In the genomic region with DNA sequence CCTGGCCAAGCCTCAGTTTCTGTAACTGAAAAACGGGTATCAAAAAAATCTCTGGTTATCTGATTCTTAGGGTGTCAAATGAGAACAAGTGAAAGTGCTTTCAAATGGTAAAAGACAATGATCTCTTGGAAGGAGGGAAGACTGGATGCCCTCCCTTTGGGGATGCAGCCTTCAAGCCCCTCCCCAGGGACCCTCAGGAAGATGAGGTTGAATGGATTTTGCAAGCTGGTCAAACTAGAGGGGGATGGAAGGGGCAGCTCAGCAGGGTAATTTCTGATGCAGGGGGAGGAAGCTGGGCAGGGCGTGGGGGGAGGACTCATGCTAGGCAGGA, we compare ENCODE assay signal across 11 cellular contexts. TPM values are rescaled to one million over a fixed set of nuclear protein-coding genes. Genes with fewer than 3 reads are reported as not detected.
DNase-seq lines count a peak whose midpoint lies in the region; ATAC-seq and TF ChIP-seq lines count a peak whose summit lies in the region.
"Had no signal": no experiment of that assay in that cellular context is flagged by ENCODE, and none has a peak within 500 bp of the region (broad histone marks: within the 10 kb centered on the region; RNA-seq: fewer than 3 reads in every experiment).

No MANE protein-coding gene starts in this region.

- H3K79me2 ChIP-seq in SK-N-SH (ENCODE audit: insufficient read depth), result peaks cover 93% of the 10 kb centered on the region

- intact Hi-C loops in lower lobe of right lung (cut with DNase I) (no loop called here), tibial artery (cut with DNase I; ENCODE audit: low total_unique reads) (no loop called here)

- H3K36me3 ChIP-seq in SK-N-SH (replicated peaks in 1 of 2; ENCODE audit: control insufficient read depth in 1 of 2, insufficient read depth in 2 of 2, low read length in 1 of 2), result peaks cover 0 to under 1% of the 10 kb centered on the region in 2 experiments
- H3K36me3 ChIP-seq in lower lobe of right lung, result no peaks in the 10 kb centered on the region
- no peaks in the 10 kb centered on the region for H3K36me3 ChIP-seq in tibial artery

- H3K4me3 ChIP-seq in SK-N-SH (ENCODE audit: low read depth in 2 of 2, low read length in 1 of 2) (peak overlapping the region in 1 of 2 experiments; percentile 14; a peak in 1 of 4 replicates), lower lobe of right lung (peak overlapping the region; percentile 35), tibial artery (no peak overlapping the region)

- H3K4me2 ChIP-seq in SK-N-SH, result peak overlapping the region; percentile 73

- peak overlapping the region; percentile 45; the same call in 1 of the 2 replicates for H3K9ac ChIP-seq in SK-N-SH

- peak overlapping the region; percentile 51 to 74; a peak in 3 of 4 replicates for H3K27ac ChIP-seq in SK-N-SH (ENCODE audit: low read depth in 2 of 2, low read length in 1 of 2)
- peak overlapping the region; percentile 69 for H3K27ac ChIP-seq in cingulate gyrus (ENCODE audit: low read depth, low read length)
- H3K27ac ChIP-seq in lower lobe of right lung, result peak overlapping the region; percentile 68
- peak overlapping the region; percentile 73 to 84 for H3K27ac ChIP-seq in tibial artery
- H3K27ac ChIP-seq: 22Rv1 had no signal

- H3F3A ChIP-seq in SK-N-SH (replicated peaks; ENCODE audit: insufficient read depth), result peaks cover 6% of the 10 kb centered on the region

- peaks cover 11% of the 10 kb centered on the region for H4K20me1 ChIP-seq in SK-N-SH (ENCODE audit: insufficient read depth)

- TF ChIP-seq EP300 in SK-N-SH (IDR thresholded peaks at IDR 0.05; ENCODE audit: borderline replicate concordance in 1 of 2, low read depth in 1 of 2, low read length in 1 of 2), result no peak

- TF ChIP-seq RAD21 in SK-N-SH (IDR thresholded peaks at IDR 0.05; ENCODE audit: low read length), result no peak

- H3K4me1 ChIP-seq in SK-N-SH (ENCODE audit: control insufficient read depth in 1 of 2, insufficient read depth in 2 of 2, low read depth in 1 of 2, low read length in 1 of 2), result peaks cover 36 to 59% of the 10 kb centered on the region in 2 experiments; a peak in 3 of 4 replicates
- H3K4me1 ChIP-seq in lower lobe of right lung, result peaks cover 61% of the 10 kb centered on the region
- peaks cover 0 to 77% (median 54%) of the 10 kb centered on the region in 4 donors for H3K4me1 ChIP-seq in tibial artery

- no peaks in the 10 kb centered on the region for H3K9me2 ChIP-seq in SK-N-SH

- H3K9me3 ChIP-seq in SK-N-SH, result no peaks in the 10 kb centered on the region
- no peaks in the 10 kb centered on the region for H3K9me3 ChIP-seq in lower lobe of right lung
- no peaks in the 10 kb centered on the region for H3K9me3 ChIP-seq in tibial artery

- TF ChIP-seq CTCF in SK-N-SH (IDR thresholded peaks at IDR 0.05) (no peak), lower lobe of right lung (IDR thresholded peaks at IDR 0.05) (no peak), tibial artery (IDR thresholded peaks at IDR 0.05) (no peak)

- no peak for ATAC-seq in SK-N-SH treated with all-trans-retinoic acid at 6 μM for 48 hours
- ATAC-seq in lower lobe of right lung, result no peak
- no peak for ATAC-seq in HG02759 (IDR thresholded peaks at IDR 0.05; ENCODE audit: unreplicated experiment)

- POLR2A ChIA-PET in SK-N-SH (lab: Yijun Ruan, JAX), result no interaction called here

- no peak for DNase-seq in SK-N-SH
- DNase-seq in lower lobe of right lung, result no peak
- DNase-seq in tibial artery, result no peak
- no peak for DNase-seq in T1000 (lab: John Stamatoyannopoulos, UW)
- no peak for DNase-seq in NCI-H82 treated with DMSO at 0.1 percent for 48 hours (lab: John Stamatoyannopoulos, UW; ENCODE audit: unreplicated experiment)
- DNase-seq: NCI-H774; stimulated activated naive CD4-positive, alpha-beta T cell had no signal

- CTCF ChIA-PET in SK-N-SH (lab: Yijun Ruan, JAX), result interaction anchor here (0.8 to 3.3 kb wide), 7 partner anchors 14 to 158 kb away, joined by 3 to 14 read pairs (median 4); no protein-coding TSS in a partner anchor

- H2AFZ ChIP-seq in SK-N-SH (ENCODE audit: low read depth), result no peak overlapping the region

- WGBS in SK-N-SH (ENCODE audit: low lambda C conversion rate), result 23% methylated on average over 2 of the region's 2 CpGs

- H3K27me3 ChIP-seq in SK-N-SH (ENCODE audit: insufficient read depth), result no peaks in the 10 kb centered on the region
- H3K27me3 ChIP-seq in lower lobe of right lung (ENCODE audit: low read depth), result peaks cover 15% of the 10 kb centered on the region
- no peaks in the 10 kb centered on the region for H3K27me3 ChIP-seq in tibial artery

TF ChIP-seq in SK-N-SH, 30 proteins besides CTCF, POLR2A, EP300 and RAD21:
- TF ChIP-seq, protein P1, sequence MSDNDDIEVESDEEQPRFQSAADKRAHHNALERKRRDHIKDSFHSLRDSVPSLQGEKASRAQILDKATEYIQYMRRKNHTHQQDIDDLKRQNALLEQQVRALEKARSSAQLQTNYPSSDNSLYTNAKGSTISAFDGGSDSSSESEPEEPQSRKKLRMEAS (IDR thresholded peaks at IDR 0.05; ENCODE audit: low read depth), result no peak
- TF ChIP-seq ELF1 (IDR thresholded peaks at IDR 0.05) (peak; percentile 43; the same call in 1 of the 2 replicates), TAF1 (IDR thresholded peaks at IDR 0.05; ENCODE audit: borderline replicate concordance, low read depth, low read length) (0 out of 2 replicates have a peak, but pooled peaks have one; percentile 3), NRF1 (IDR thresholded peaks at IDR 0.05; ENCODE audit: low read depth, low read length) (no peak)
TF ChIP-seq in SK-N-SH: peak in this region for 2.

TF ChIP-seq in SK-N-SH treated with all-trans-retinoic acid at 6 μM for 48 hours, 23 proteins besides CTCF, POLR2A, EP300 and RAD21:
- TF ChIP-seq ZFP30 (CRISPR knock-in tag; IDR thresholded peaks at IDR 0.05) (no peak), ESRRG (CRISPR knock-in tag; IDR thresholded peaks at IDR 0.05) (no peak), RARB (CRISPR knock-in tag; IDR thresholded peaks at IDR 0.05) (no peak), ZNF8 (CRISPR knock-in tag; IDR thresholded peaks at IDR 0.05) (no peak)

RNA-seq across cellular contexts. Expression of a gene that starts 22.4 kb away (rescaled TPM):
- 10.6 and 19.2 TPM in 2 replicates for polyA plus RNA-seq in SK-N-SH (2012; rRNA removed)
- 14.2 and 19.1 TPM in 2 replicates for polyA plus RNA-seq in SK-N-SH (2012; cell fraction: cytosol; rRNA removed)
- polyA plus RNA-seq in SK-N-SH (2012; cell fraction: nucleus; rRNA removed), result 31.5 and 36.7 TPM in 2 replicates
- 48.4 TPM for total RNA-seq in lower lobe of right lung
